In the genomic region with DNA sequence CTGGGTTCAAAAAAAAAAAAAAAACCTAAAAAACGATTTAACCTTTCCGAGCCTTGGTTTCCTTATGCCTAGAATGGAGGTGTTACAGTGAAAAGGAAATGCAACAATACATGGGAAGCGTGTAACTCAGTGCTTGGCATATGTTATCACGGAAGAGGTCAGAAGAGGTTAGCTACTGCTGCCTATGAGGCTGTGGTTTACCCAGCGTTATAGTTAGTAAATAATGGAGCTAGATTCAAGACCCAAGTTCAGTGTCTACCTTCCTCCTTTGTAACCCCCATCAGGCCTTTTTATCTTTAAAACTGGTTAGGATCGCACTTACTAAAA, we compare ENCODE assay signal across 8 cellular contexts. TPM values are rescaled to one million over a fixed set of nuclear protein-coding genes. Genes with fewer than 3 reads are reported as not detected.
DNase-seq lines count a peak whose midpoint lies in the region; ATAC-seq and TF ChIP-seq lines count a peak whose summit lies in the region.

No MANE protein-coding gene starts in this region.

- H3K4me3 ChIP-seq in kidney epithelial cell (ENCODE audit: low read depth, low read length) (peak overlapping the region; percentile 93), stomach smooth muscle (ENCODE audit: low read length in 2 of 2) (peak overlapping the region; percentile 85 to 91)

- no peaks in the 10 kb centered on the region for H3K9me3 ChIP-seq in stomach smooth muscle (ENCODE audit: control insufficient read depth in 2 of 2, low read length in 2 of 2)

- H3K36me3 ChIP-seq in kidney epithelial cell (ENCODE audit: control insufficient read depth, insufficient read depth, low read length) (no peaks in the 10 kb centered on the region), stomach smooth muscle (ENCODE audit: control insufficient read depth in 2 of 2, insufficient read depth in 2 of 2, low read length in 2 of 2) (peaks cover 8 to 14% of the 10 kb centered on the region in 2 donors)

- peaks cover 22% of the 10 kb centered on the region for H3K27me3 Mint-ChIP-seq in T-helper 2 cell treated with Interferon-gamma antibody and Interleukin-4, amounts not matched to agents 5 μg/mL and 100 μg/mL, for 36 hours (ENCODE audit: low read depth)
- H3K27me3 Mint-ChIP-seq in activated naive CD8-positive, alpha-beta T cell treated with anti-CD3 and anti-CD28 coated beads, Interleukin-2, amount 10 ng/mL, durations not matched to agents 7 days and 5 days, result peaks cover 4% of the 10 kb centered on the region

- CTCF ChIA-PET in RWPE1 (lab: Yijun Ruan, JAX), result interaction anchor here (6.7 kb wide), 1 partner anchor 276 kb away, joined by 65 read pairs; no protein-coding TSS in a partner anchor

- H3K27me3 ChIP-seq in kidney epithelial cell (ENCODE audit: control insufficient read depth, insufficient read depth, low read length) (peaks cover 3% of the 10 kb centered on the region), stomach smooth muscle (ENCODE audit: control insufficient read depth in 1 of 2, insufficient read depth in 2 of 2, low read length in 2 of 2) (no peaks in the 10 kb centered on the region)

- no peak for DNase-seq in T-helper 2 cell treated with Interferon-gamma antibody and Interleukin-4, amounts not matched to agents 5 μg/mL and 100 μg/mL, for 36 hours (ENCODE audit: low spot score)
- DNase-seq in T-helper 2 cell, result no peak
- no peak for DNase-seq in activated naive CD8-positive, alpha-beta T cell treated with anti-CD3 and anti-CD28 coated beads, Interleukin-2, amount 10 ng/mL, durations not matched to agents 7 days and 5 days
- no peak for DNase-seq in kidney epithelial cell (ENCODE audit: low read depth)
- DNase-seq in stimulated activated CD4-positive, alpha-beta T cell treated with anti-CD3 and anti-CD28 coated beads, Interleukin-4, amount 100 ng/mL, for 4 hours, result no peak
- no peak for DNase-seq in RWPE1 (ENCODE audit: low spot score)
- no peak for DNase-seq in stimulated activated naive CD4-positive, alpha-beta T cell (lab: John Stamatoyannopoulos, UW)

- no peak for TF ChIP-seq CTCF in kidney epithelial cell (IDR thresholded peaks at IDR 0.05; ENCODE audit: insufficient read depth, low read length, poor library complexity, severe bottlenecking)
- TF ChIP-seq CTCF in RWPE1 (conservative IDR thresholded peaks at IDR 0.05; ENCODE audit: low read depth), result no peak

- no peaks in the 10 kb centered on the region for H3K36me3 Mint-ChIP-seq in T-helper 2 cell treated with Interferon-gamma antibody and Interleukin-4, amounts not matched to agents 5 μg/mL and 100 μg/mL, for 36 hours (ENCODE audit: low read depth)
- peaks cover 2% of the 10 kb centered on the region for H3K36me3 Mint-ChIP-seq in activated naive CD8-positive, alpha-beta T cell treated with anti-CD3 and anti-CD28 coated beads, Interleukin-2, amount 10 ng/mL, durations not matched to agents 7 days and 5 days

- peak overlapping the region; percentile 78 for H3K4me3 Mint-ChIP-seq in T-helper 2 cell treated with Interferon-gamma antibody and Interleukin-4, amounts not matched to agents 5 μg/mL and 100 μg/mL, for 36 hours
- peak overlapping the region; percentile 83 for H3K4me3 Mint-ChIP-seq in activated naive CD8-positive, alpha-beta T cell treated with anti-CD3 and anti-CD28 coated beads, Interleukin-2, amount 10 ng/mL, durations not matched to agents 7 days and 5 days

- peaks cover 12% of the 10 kb centered on the region for H3K4me1 Mint-ChIP-seq in T-helper 2 cell treated with Interferon-gamma antibody and Interleukin-4, amounts not matched to agents 5 μg/mL and 100 μg/mL, for 36 hours (ENCODE audit: low read depth)
- peaks cover 15% of the 10 kb centered on the region for H3K4me1 Mint-ChIP-seq in activated naive CD8-positive, alpha-beta T cell treated with anti-CD3 and anti-CD28 coated beads, Interleukin-2, amount 10 ng/mL, durations not matched to agents 7 days and 5 days

- no peaks in the 10 kb centered on the region for H3K9me3 Mint-ChIP-seq in T-helper 2 cell treated with Interferon-gamma antibody and Interleukin-4, amounts not matched to agents 5 μg/mL and 100 μg/mL, for 36 hours
- H3K9me3 Mint-ChIP-seq in activated naive CD8-positive, alpha-beta T cell treated with anti-CD3 and anti-CD28 coated beads, Interleukin-2, amount 10 ng/mL, durations not matched to agents 7 days and 5 days, result no peaks in the 10 kb centered on the region

- H3K27ac Mint-ChIP-seq in T-helper 2 cell treated with Interferon-gamma antibody and Interleukin-4, amounts not matched to agents 5 μg/mL and 100 μg/mL, for 36 hours, result no peak overlapping the region
- no peak overlapping the region for H3K27ac Mint-ChIP-seq in activated naive CD8-positive, alpha-beta T cell treated with anti-CD3 and anti-CD28 coated beads, Interleukin-2, amount 10 ng/mL, durations not matched to agents 7 days and 5 days

- peaks cover 29% of the 10 kb centered on the region for H3K4me1 ChIP-seq in stomach smooth muscle (ENCODE audit: control insufficient read depth, insufficient read depth, low read length)

- ATAC-seq in activated naive CD8-positive, alpha-beta T cell treated with anti-CD3 and anti-CD28 coated beads, Interleukin-2, amount 10 ng/mL, durations not matched to agents 7 days and 5 days (ENCODE audit: low read depth), result no peak

- H3K9ac ChIP-seq in stomach smooth muscle (ENCODE audit: low read length in 2 of 2), result peak overlapping the region; percentile 85 to 86

- peak overlapping the region; percentile 77 for H3K27ac ChIP-seq in stomach smooth muscle (ENCODE audit: low read length)
- H3K27ac ChIP-seq in RWPE1, result no peak overlapping the region; the same call in 1 of the 2 replicates

- POLR2A ChIA-PET in activated naive CD8-positive, alpha-beta T cell treated with anti-CD3 and anti-CD28 coated beads, Interleukin-2, amount 10 ng/mL, durations not matched to agents 7 days and 5 days (lab: Charles Lee), result no interaction called here
- POLR2A ChIA-PET in RWPE1 (lab: Yijun Ruan, JAX; ENCODE audit: low non-redundant PET), result no interaction called here

RNA-seq across cellular contexts. Expression of gene IFT43, which starts 0.8 kb away (rescaled TPM):
- 1 to 10 TPM; 8.0 to 8.2 TPM for total RNA-seq in activated naive CD8-positive, alpha-beta T cell treated with anti-CD3 and anti-CD28 coated beads, Interleukin-2, amount 10 ng/mL, durations not matched to agents 7 days and 5 days
- total RNA-seq in kidney epithelial cell, result 47.1 and 48.9 TPM in 2 replicates

RNA-seq across cellular contexts. Expression of gene TGFB3, which starts 4.6 kb away (rescaled TPM):
- 1 to 10 TPM; 3.3 to 3.5 TPM for total RNA-seq in activated naive CD8-positive, alpha-beta T cell treated with anti-CD3 and anti-CD28 coated beads, Interleukin-2, amount 10 ng/mL, durations not matched to agents 7 days and 5 days
- total RNA-seq in kidney epithelial cell, result 1.4 and 3.1 TPM in 2 replicates
